ENCODE assay signal across 28 cellular contexts in the genomic region with DNA sequence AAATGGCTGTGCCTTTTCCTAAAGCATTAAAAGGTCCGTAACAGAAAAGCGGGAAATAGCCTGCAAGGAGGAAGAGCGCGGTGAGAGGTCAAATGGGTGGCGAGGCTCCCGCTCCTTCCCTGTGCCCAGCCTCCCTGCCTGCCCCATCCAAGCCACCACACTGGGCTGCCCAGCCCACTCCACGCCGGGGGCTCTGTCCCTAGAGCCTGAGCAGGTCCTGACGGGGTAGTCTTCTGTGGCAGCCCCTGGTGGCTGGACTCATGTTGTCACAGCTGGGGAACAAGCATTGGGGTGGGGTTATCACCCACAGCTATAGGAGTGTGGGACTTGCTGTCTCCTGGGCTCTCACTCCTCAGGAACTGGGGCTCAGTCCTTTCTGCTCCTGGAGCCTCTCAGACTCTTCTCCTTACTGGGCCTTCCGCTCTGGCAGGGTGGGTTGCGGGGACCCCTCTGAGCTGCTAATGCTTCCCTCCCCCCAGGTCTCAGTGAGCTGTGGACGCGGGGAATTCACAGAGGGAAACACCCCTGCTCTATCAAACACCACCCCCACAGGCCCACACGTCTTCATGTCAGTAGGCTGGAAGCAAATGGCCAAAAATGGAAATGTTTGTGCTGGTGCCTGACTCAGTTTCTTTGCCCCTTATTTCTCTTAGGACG.
DNase-seq lines count a peak whose midpoint lies in the region; FAIRE-seq and TF ChIP-seq lines count a peak whose summit lies in the region.
"Had no signal": no experiment of that assay in that cellular context is flagged by ENCODE, and none has a peak within 500 bp of the region (broad histone marks: within the 10 kb centered on the region; RNA-seq: fewer than 3 reads in every experiment).

No MANE protein-coding gene starts in this region.

- H3K9ac ChIP-seq in H1 (replicated peaks in 1 of 4; ENCODE audit: extremely low read depth in 1 of 4, low read depth in 3 of 4, low read length in 3 of 4), result no peak overlapping the region

- TF ChIP-seq EP300 in H1 (IDR thresholded peaks at IDR 0.05; ENCODE audit: borderline replicate concordance in 1 of 2, low read depth in 2 of 2, low read length in 2 of 2), result no peak

- no peak overlapping the region for H3K56ac ChIP-seq in H1 (replicated peaks; ENCODE audit: insufficient read length, low read depth, low read length)

- no peak for TF ChIP-seq POLR2A in H1 (IDR thresholded peaks at IDR 0.05; ENCODE audit: control extremely low read depth in 1 of 2, low read depth in 2 of 2, low read length in 2 of 2)

- H2AFZ ChIP-seq in H1 (ENCODE audit: low read length), result no peak overlapping the region
- H2AFZ ChIP-seq: PC-9 had no signal

- no peak overlapping the region for H3K23ac ChIP-seq in H1 (ENCODE audit: insufficient read length)

- no peak overlapping the region for H4K8ac ChIP-seq in H1 (ENCODE audit: extremely low read depth, insufficient read depth, low read length)

- H2BK120ac ChIP-seq in H1 (replicated peaks; ENCODE audit: low read depth, low read length), result no peak overlapping the region

- CTCF ChIA-PET in HEK293 (lab: Yijun Ruan, JAX) (no interaction called here), H1 (lab: Charles Lee; ENCODE audit: partially characterized antibody) (interaction anchor here (0.6 to 2.5 kb wide), 5 partner anchors 13 to 371 kb away, joined by 3 to 10 read pairs (median 3); no protein-coding TSS in a partner anchor)

- no peak overlapping the region for H3K4me2 ChIP-seq in H1 (ENCODE audit: insufficient read depth in 1 of 2, low read depth in 2 of 2, low read length in 2 of 2)
- H3K4me2 ChIP-seq: PC-9 had no signal

- H3K79me1 ChIP-seq in H1 (ENCODE audit: low read depth, low read length), result no peaks in the 10 kb centered on the region

- no peak overlapping the region for H4K5ac ChIP-seq in H1 (ENCODE audit: insufficient read length, low read depth, low read length)

- H2AK5ac ChIP-seq in H1 (ENCODE audit: low read depth, low read length), result 0 out of 2 replicates have a peak overlapping the region, but pooled peaks have one; percentile 26

- H3K4ac ChIP-seq in H1 (replicated peaks; ENCODE audit: insufficient read length, low read depth, low read length), result no peak overlapping the region

- TF ChIP-seq CTCF in GM12864 (IDR thresholded peaks at IDR 0.05; ENCODE audit: low read depth, low read length, missing control alignments) (peak; percentile 2), HEK293 (tag by site-specific recombination; IDR thresholded peaks at IDR 0.05) (no peak), H1 (IDR thresholded peaks at IDR 0.05; ENCODE audit: control extremely low read depth in 1 of 3, insufficient read depth in 1 of 3, low read depth in 1 of 3, low read length in 3 of 3) (peak in 1 of 3 experiments; percentile 11; a peak in 1 of 4 replicates), GM13977 (IDR thresholded peaks at IDR 0.05; ENCODE audit: extremely low read depth, insufficient read depth, missing control alignments) (no peak)

- no peak overlapping the region for H2BK12ac ChIP-seq in H1 (ENCODE audit: low read depth, low read length)

- H2BK15ac ChIP-seq in H1 (ENCODE audit: low read length), result no peak overlapping the region

- no peaks in the 10 kb centered on the region for H3K36me3 ChIP-seq in HEK293 (ENCODE audit: control insufficient read depth in 2 of 2, insufficient read depth in 1 of 2, low read length in 2 of 2)
- H3K36me3 ChIP-seq in H1 (ENCODE audit: control insufficient read depth in 2 of 4, insufficient read depth in 4 of 4, low read length in 3 of 4), result no peaks in the 10 kb centered on the region
- H3K36me3 ChIP-seq: breast epithelium, tibial nerve had no signal

- POLR2A ChIA-PET in HEK293 (lab: Yijun Ruan, JAX) (no interaction called here), H1 (lab: Charles Lee; ENCODE audit: partially characterized antibody) (interaction anchor here (0.9 kb wide), 1 partner anchor 10 kb away, joined by 3 read pairs; no protein-coding TSS in a partner anchor)

- H3K4me1 ChIP-seq in HEK293 (ENCODE audit: control insufficient read depth, insufficient read depth, low read length) (no peaks in the 10 kb centered on the region), H1 (replicated peaks in 1 of 4; ENCODE audit: control insufficient read depth in 3 of 4, insufficient read depth in 4 of 4, low read length in 3 of 4) (peaks cover 0 to 24% (median 10%) of the 10 kb centered on the region in 4 experiments; a peak in 5 of 7 replicates)
- H3K4me1 ChIP-seq: breast epithelium had no signal

- H3K4me3 ChIP-seq in GM12864 (ENCODE audit: low read depth, low read length), result no peak overlapping the region
- H3K4me3 ChIP-seq in HEK293 (ENCODE audit: low read depth, low read length), result no peak overlapping the region
- no peak overlapping the region for H3K4me3 ChIP-seq in H1 (ENCODE audit: extremely low read depth in 1 of 4, insufficient read depth in 2 of 4, low read depth in 3 of 4, low read length in 4 of 4)
- H3K4me3 ChIP-seq: breast epithelium, MG63, PC-9, tibial nerve had no signal

- no peaks in the 10 kb centered on the region; a peak in 1 of 7 replicates for H3K27me3 ChIP-seq in H1 (replicated peaks in 1 of 4; ENCODE audit: control insufficient read depth in 3 of 4, extremely low read depth in 1 of 4, insufficient read depth in 3 of 4, low read length in 3 of 4)
- H3K27me3 ChIP-seq: MG63 had no signal

- no peaks in the 10 kb centered on the region for H3K79me2 ChIP-seq in H1 (ENCODE audit: control insufficient read depth in 1 of 2, insufficient read depth in 2 of 2, low read length in 2 of 2)

- no peak for FAIRE-seq in H1 (lab: Jason Lieb, UNC)
- FAIRE-seq: GM12892, HTR-8/SVneo had no signal

- H3K9me3 ChIP-seq in HEK293 (ENCODE audit: control insufficient read depth, insufficient read depth, low read depth, low read length) (no peaks in the 10 kb centered on the region), H1 (ENCODE audit: insufficient read depth in 2 of 2, low read depth in 1 of 2, low read length in 1 of 2) (no peaks in the 10 kb centered on the region)
- H3K9me3 ChIP-seq: breast epithelium, MG63, tibial nerve had no signal

- in situ Hi-C loops in GM13977 (cut with MboI; ENCODE audit: low pct_unique_long_range_greater_than_20kb, low sequenced_read_pairs, unreplicated experiment), result no loop called here

- H2BK20ac ChIP-seq in H1 (ENCODE audit: low read length), result 0 out of 2 replicates have a peak overlapping the region, but pooled peaks have one; percentile 32

- H3K14ac ChIP-seq in H1 (ENCODE audit: insufficient read length), result no peak overlapping the region

- H3K27ac ChIP-seq in HEK293 (ENCODE audit: extremely low read depth, low read depth, low read length), result no peak overlapping the region
- H3K27ac ChIP-seq in H1 (ENCODE audit: low read depth, low read length), result no peak overlapping the region
- H3K27ac ChIP-seq: breast epithelium, epithelial cell of prostate, PC-9, tibial nerve, VCaP had no signal

- DNase-seq in GM12864 (ENCODE audit: low read depth) (no peak), H1 (ENCODE audit: low read depth in 1 of 2, low spot score in 2 of 2) (no peak), retina (peak; percentile 19), GM13977 (ENCODE audit: low spot score) (no peak), NCI-H1436 treated with DMSO at 0.1 percent for 48 hours (lab: John Stamatoyannopoulos, UW) (no peak), GF-D8 (lab: John Stamatoyannopoulos, UW) (no peak)
- DNase-seq: activated CD4-positive, alpha-beta T cell treated with anti-CD3 and anti-CD28 coated beads, Interleukin-2, amount 10 ng/mL, durations not matched to agents 24 days and 14 days; activated effector memory CD4-positive, alpha-beta T cell treated with anti-CD3 and anti-CD28 coated beads, Interleukin-2, amount 50 U/mL, for 16 hours; activated naive CD8-positive, alpha-beta T cell treated with anti-CD3 and anti-CD28 coated beads for 36 hours; activated T-cell treated with anti-CD3 and anti-CD28 coated beads, Interleukin-2, amount 50 U/mL, for 1 hour; DMS153; effector CD4-positive, alpha-beta T cell; KBM-7; mesenchymal stem cell; MG63; NCI-H2081; NCI-H526; PC-9; SIG-M5; stimulated activated CD4-positive, alpha-beta T cell treated with anti-CD3 and anti-CD28 coated beads, Interleukin-4, amount 100 ng/mL, for 24 hours; T1000 had no signal

- TF ChIP-seq RAD21 in H1 (IDR thresholded peaks at IDR 0.05 in 1 of 2, conservative IDR thresholded peaks at IDR 0.05 in 1 of 2; ENCODE audit: low read depth in 2 of 2, low read length in 2 of 2), result no peak; a peak in 1 of 4 replicates

- H2BK5ac ChIP-seq in H1 (ENCODE audit: low read depth, low read length), result no peak overlapping the region

- no peaks in the 10 kb centered on the region for H4K20me1 ChIP-seq in H1 (replicated peaks in 1 of 2; ENCODE audit: control insufficient read depth in 1 of 2, insufficient read depth in 2 of 2, low read length in 2 of 2)

- 92% methylated on average over 15 of the region's 15 CpGs; no CpG with 5 or more reads in 1 of the 2 experiments for WGBS in H1 (ENCODE audit: extremely low coverage in 1 of 2, insufficient coverage in 1 of 2, insufficient read length in 1 of 2, insufficient replicate concordance in 2 of 2, low coverage in 1 of 2, low lambda C conversion rate in 2 of 2, missing lambda C conversion rate in 1 of 2), 2 experiments

- H4K91ac ChIP-seq in H1 (replicated peaks; ENCODE audit: insufficient read length, low read length), result no peak overlapping the region

- H3K18ac ChIP-seq in H1 (ENCODE audit: extremely low read depth, low read length), result no peak overlapping the region

- no peaks in the 10 kb centered on the region for H3K23me2 ChIP-seq in H1 (ENCODE audit: low read depth, low read length)

TF ChIP-seq in HEK293, 187 proteins besides CTCF, POLR2A, EP300 and RAD21 (continues in another document):
- no peak for TF ChIP-seq RBAK (tag by site-specific recombination; IDR thresholded peaks at IDR 0.05)

TF ChIP-seq in H1, 55 proteins besides CTCF, POLR2A, EP300 and RAD21:
- peak; percentile 36; the same call in 1 of the 2 replicates for TF ChIP-seq E2F6 (IDR thresholded peaks at IDR 0.05)
- TF ChIP-seq CHD1 (IDR thresholded peaks at IDR 0.05; ENCODE audit: low read depth, low read length), result no peak
